Comparison of ENCODE assay signal across 15 cellular contexts in genomic region chr2:200324362-200324761, GRCh38. TPM values are rescaled to one million over a fixed set of nuclear protein-coding genes. Genes with fewer than 3 reads are reported as not detected.
A peak's percentile ranks its signal among the peaks of the same experiment; 100 is the strongest.
DNase-seq lines count a peak whose midpoint lies in the region; ATAC-seq and TF ChIP-seq lines count a peak whose summit lies in the region.
"Had no signal": no experiment of that assay in that cellular context is flagged by ENCODE, and none has a peak within 500 bp of the region (broad histone marks: within the 10 kb centered on the region; RNA-seq: fewer than 3 reads in every experiment).

No MANE protein-coding gene starts in this region.

- peaks cover 6% of the 10 kb centered on the region for H3K36me3 Mint-ChIP-seq in WTC11
- H3K36me3 Mint-ChIP-seq: CD8-positive, alpha-beta memory T cell had no signal

- no peak overlapping the region for H3K4me2 ChIP-seq in trophoblast cell (ENCODE audit: low read length)
- H3K4me2 ChIP-seq: BLaER1 had no signal

- no peak overlapping the region for H2AK5ac ChIP-seq in trophoblast cell (ENCODE audit: low read length)

- H4K8ac ChIP-seq in trophoblast cell (ENCODE audit: low read depth, low read length): no peak overlapping the region

- H3K9me3 ChIP-seq in left ventricle myocardium inferior (replicated peaks) (no peaks in the 10 kb centered on the region), iPS-18a (ENCODE audit: control insufficient read depth, low read depth, low read length) (no peaks in the 10 kb centered on the region), trophoblast cell (ENCODE audit: insufficient read depth, low read depth, low read length) (no peaks in the 10 kb centered on the region)
- H3K9me3 ChIP-seq: BLaER1, Caco-2 had no signal

- POLR2A ChIA-PET in WTC11 (lab: Charles Lee): no interaction called here

- H3K4ac ChIP-seq in trophoblast cell (ENCODE audit: low read depth, low read length): peak overlapping the region; percentile 49

- no peak overlapping the region for H4K91ac ChIP-seq in trophoblast cell (ENCODE audit: low read depth, low read length)

- H3K36me3 ChIP-seq in left ventricle myocardium inferior (no peaks in the 10 kb centered on the region), iPS-18a (ENCODE audit: control insufficient read depth, low read depth, low read length) (no peaks in the 10 kb centered on the region), trophoblast cell (ENCODE audit: control insufficient read depth in 1 of 2, insufficient read depth in 2 of 2, low read length in 2 of 2) (peaks cover 0 to 1% of the 10 kb centered on the region in 2 experiments)
- H3K36me3 ChIP-seq: BLaER1 had no signal

- H3K14ac ChIP-seq in trophoblast cell (ENCODE audit: low read length): no peak overlapping the region

- ATAC-seq in left cardiac atrium (no peak), WTC11 (peak; percentile 63), GM21529 (IDR thresholded peaks at IDR 0.05; ENCODE audit: unreplicated experiment) (no peak), HG02763 (IDR thresholded peaks at IDR 0.05; ENCODE audit: unreplicated experiment) (no peak)

- H3K79me2 ChIP-seq in trophoblast cell (ENCODE audit: control insufficient read depth, insufficient read depth, low read length, poor library complexity): peaks cover 13% of the 10 kb centered on the region

- H3K27ac Mint-ChIP-seq in WTC11: peak overlapping the region; percentile 46
- H3K27ac Mint-ChIP-seq: CD8-positive, alpha-beta memory T cell had no signal

- intact Hi-C loops in left ventricle myocardium inferior (cut with micrococcal nuclease) (no loop called here), left cardiac atrium (cut with DNase I) (no loop called here)

- H2BK120ac ChIP-seq in trophoblast cell (ENCODE audit: insufficient read depth, low read length, poor library complexity): no peak overlapping the region

- H3K27me3 Mint-ChIP-seq in WTC11 (ENCODE audit: low read depth): no peaks in the 10 kb centered on the region
- H3K27me3 Mint-ChIP-seq: CD8-positive, alpha-beta memory T cell had no signal

- H3K9ac ChIP-seq in iPS-18a (ENCODE audit: low read length): no peak overlapping the region
- H3K9ac ChIP-seq in trophoblast cell (ENCODE audit: low read length): no peak overlapping the region
- H3K9ac ChIP-seq: BLaER1 had no signal

- H3K4me3 ChIP-seq in left ventricle myocardium inferior (no peak overlapping the region), iPS-18a (ENCODE audit: low read length) (peak overlapping the region; percentile 5), trophoblast cell (ENCODE audit: low read depth, low read length) (no peak overlapping the region)
- H3K4me3 ChIP-seq: BLaER1 had no signal

- no peak overlapping the region for H3K4me3 Mint-ChIP-seq in WTC11
- H3K4me3 Mint-ChIP-seq: CD8-positive, alpha-beta memory T cell had no signal

- H3K4me1 ChIP-seq in left ventricle myocardium inferior (peaks cover 68% of the 10 kb centered on the region), iPS-18a (ENCODE audit: control insufficient read depth, low read depth, low read length) (peaks cover 42% of the 10 kb centered on the region), trophoblast cell (ENCODE audit: control insufficient read depth in 1 of 2, insufficient read depth in 2 of 2, low read length in 2 of 2) (peaks cover 11 to 16% of the 10 kb centered on the region in 2 experiments)
- H3K4me1 ChIP-seq: BLaER1 had no signal

- TF ChIP-seq CTCF in left ventricle myocardium inferior (IDR thresholded peaks at IDR 0.05; ENCODE audit: borderline replicate concordance) (no peak), WTC11 (IDR thresholded peaks at IDR 0.05) (no peak)

- H3K23ac ChIP-seq in trophoblast cell (ENCODE audit: low read length): no peak overlapping the region

- peaks cover 7% of the 10 kb centered on the region for H3K79me1 ChIP-seq in trophoblast cell (ENCODE audit: low read length)

- no peak overlapping the region for H2BK12ac ChIP-seq in trophoblast cell (ENCODE audit: low read length)

- no peaks in the 10 kb centered on the region for H3K27me3 ChIP-seq in left ventricle myocardium inferior (ENCODE audit: low read depth)
- H3K27me3 ChIP-seq in iPS-18a (ENCODE audit: control insufficient read depth, insufficient read depth, low read length): no peaks in the 10 kb centered on the region
- no peaks in the 10 kb centered on the region for H3K27me3 ChIP-seq in trophoblast cell (ENCODE audit: insufficient read depth, low read length)
- H3K27me3 ChIP-seq: BLaER1 had no signal

- H3K9me3 Mint-ChIP-seq in WTC11: no peaks in the 10 kb centered on the region
- H3K9me3 Mint-ChIP-seq: CD8-positive, alpha-beta memory T cell had no signal

- H2AFZ ChIP-seq in trophoblast cell (ENCODE audit: insufficient read depth, low read length, poor library complexity): no peak overlapping the region

- peak overlapping the region; percentile 16 for H3K27ac ChIP-seq in left ventricle myocardium inferior (replicated peaks)
- H3K27ac ChIP-seq in iPS-18a (ENCODE audit: low read length): no peak overlapping the region
- H3K27ac ChIP-seq in trophoblast cell (ENCODE audit: low read depth, low read length): peak overlapping the region; percentile 17
- H3K27ac ChIP-seq: 22Rv1, BLaER1 had no signal

- no CpG with 5 or more reads among the region's 1 CpG for WGBS in trophoblast cell (ENCODE audit: extremely low coverage, insufficient coverage, insufficient read length)

- DNase-seq in left ventricle myocardium inferior (no peak), left cardiac atrium (no peak), WTC11 (ENCODE audit: low spot score) (no peak), trophoblast cell (no peak), nucleus accumbens (lab: John Stamatoyannopoulos, UW) (no peak)
- DNase-seq: AML-193; Caco-2; CD8-positive, alpha-beta memory T cell; DND-41; GDM1 had no signal

- H4K12ac ChIP-seq in trophoblast cell (ENCODE audit: low read depth, low read length): no peak overlapping the region

- CTCF ChIA-PET in WTC11 (lab: Charles Lee): interaction anchor here (1.0 to 1.2 kb wide), 3 partner anchors 9 to 339 kb away, joined by 3 to 6 read pairs (median 3); no protein-coding TSS in a partner anchor

- peaks cover 74% of the 10 kb centered on the region for H3K4me1 Mint-ChIP-seq in WTC11
- H3K4me1 Mint-ChIP-seq: CD8-positive, alpha-beta memory T cell had no signal

- H2BK5ac ChIP-seq in trophoblast cell (ENCODE audit: low read depth, low read length, poor library complexity): no peak overlapping the region

- no peak overlapping the region for H3K18ac ChIP-seq in trophoblast cell (ENCODE audit: low read length)

TF ChIP-seq in WTC11, 78 proteins besides CTCF, POLR2A, EP300 and RAD21:
- no peak for TF ChIP-seq MAX (CRISPR knock-in tag; IDR thresholded peaks at IDR 0.05)
- no peak for TF ChIP-seq ATF3 (CRISPR knock-in tag; conservative IDR thresholded peaks at IDR 0.05)
- TF ChIP-seq GABPB1 (CRISPR knock-in tag; IDR thresholded peaks at IDR 0.05): no peak
- TF ChIP-seq ERG (CRISPR knock-in tag; IDR thresholded peaks at IDR 0.05): no peak
- no peak for TF ChIP-seq FOXP4 (CRISPR knock-in tag; IDR thresholded peaks at IDR 0.05)

RNA-seq across cellular contexts. Expression of gene SPATS2L, which starts 17.9 kb away (rescaled TPM):
- 54.9 TPM for total RNA-seq in left ventricle myocardium inferior
- total RNA-seq in left cardiac atrium: 100 to 1,000 TPM in 1 of 2 donors, 10 to 100 TPM in 1; 95.7 to 117 TPM
- total RNA-seq in WTC11 (2021): 103 to 112 TPM (median 111 TPM) in 3 replicates
- polyA plus RNA-seq in trophoblast cell (2013): 338 and 348 TPM in 2 replicates
